In genomic region chr22:48942698-48943566, GRCh38 we compare ENCODE assay signal across 19 cellular contexts.
DNase-seq lines count a peak whose midpoint lies in the region; ATAC-seq and TF ChIP-seq lines count a peak whose summit lies in the region.
"Had no signal": no experiment of that assay in that cellular context is flagged by ENCODE, and none has a peak within 500 bp of the region (broad histone marks: within the 10 kb centered on the region; RNA-seq: fewer than 3 reads in every experiment).

No MANE protein-coding gene starts in this region.

- no peaks in the 10 kb centered on the region for H3K27me3 ChIP-seq in testis

- no peaks in the 10 kb centered on the region for H3K9me3 ChIP-seq in testis
- H3K9me3 ChIP-seq: HAP-1, left lung had no signal

- no peaks in the 10 kb centered on the region for H3K4me1 Mint-ChIP-seq in activated CD8-positive, alpha-beta memory T cell treated with anti-CD3 and anti-CD28 coated beads, Interleukin-2, amount 10 ng/mL, durations not matched to agents 7 days and 5 days
- H3K4me1 Mint-ChIP-seq in neural crest cell, result no peaks in the 10 kb centered on the region
- no peaks in the 10 kb centered on the region for H3K4me1 Mint-ChIP-seq in stimulated activated naive B cell treated with anti-CD40 and anti-IgM and Interleukin-4, amounts not matched to agents 10 μg/mL and 1 μg/mL and 100 μg/mL, for 72 hours
- H3K4me1 Mint-ChIP-seq: activated B cell treated with CpG ODN at 0.5 μM for 24 hours, B cell had no signal

- H3K27me3 Mint-ChIP-seq in activated CD8-positive, alpha-beta memory T cell treated with anti-CD3 and anti-CD28 coated beads, Interleukin-2, amount 10 ng/mL, durations not matched to agents 7 days and 5 days, result no peaks in the 10 kb centered on the region
- H3K27me3 Mint-ChIP-seq in neural crest cell (ENCODE audit: low read depth), result no peaks in the 10 kb centered on the region
- H3K27me3 Mint-ChIP-seq in stimulated activated naive B cell treated with anti-CD40 and anti-IgM and Interleukin-4, amounts not matched to agents 10 μg/mL and 1 μg/mL and 100 μg/mL, for 72 hours, result peaks cover 0 to 16% of the 10 kb centered on the region in 2 donors
- H3K27me3 Mint-ChIP-seq: activated B cell treated with CpG ODN at 0.5 μM for 24 hours, B cell had no signal

- TF ChIP-seq POLR2A in testis (IDR thresholded peaks at IDR 0.05), result no peak

- H3K36me3 ChIP-seq in testis (ENCODE audit: low read depth, missing control alignments), result no peaks in the 10 kb centered on the region
- H3K36me3 ChIP-seq: HAP-1, left lung had no signal

- 74% methylated on average over 15 to 21 of the region's 21 CpGs for WGBS in testis, 2 donors

- CTCF ChIA-PET in activated CD8-positive, alpha-beta memory T cell treated with anti-CD3 and anti-CD28 coated beads, Interleukin-2, amount 10 ng/mL, durations not matched to agents 7 days and 5 days (lab: Charles Lee), result no interaction called here

- H3K4me3 ChIP-seq in testis, result no peak overlapping the region
- H3K4me3 ChIP-seq: HAP-1, left lung, SK-N-MC had no signal

- H3K9me3 Mint-ChIP-seq in activated CD8-positive, alpha-beta memory T cell treated with anti-CD3 and anti-CD28 coated beads, Interleukin-2, amount 10 ng/mL, durations not matched to agents 7 days and 5 days (ENCODE audit: low read depth), result no peaks in the 10 kb centered on the region
- no peaks in the 10 kb centered on the region for H3K9me3 Mint-ChIP-seq in neural crest cell
- no peaks in the 10 kb centered on the region for H3K9me3 Mint-ChIP-seq in stimulated activated naive B cell treated with anti-CD40 and anti-IgM and Interleukin-4, amounts not matched to agents 10 μg/mL and 1 μg/mL and 100 μg/mL, for 72 hours
- H3K9me3 Mint-ChIP-seq: activated B cell treated with CpG ODN at 0.5 μM for 24 hours; activated CD8-positive, alpha-beta T cell treated with anti-CD3 and anti-CD28 coated beads for 36 hours; activated T-helper 1 cell treated with anti-CD3 and anti-CD28 coated beads, Interleukin-12 subunit alpha, Interleukin-12 subunit beta, Interleukin-2, Interleukin-4 antibody, amounts not matched to agents 30 ng/mL and 10 ng/mL and 1 ng/mL, durations not matched to agents 14 hours and 24 hours and 36 hours; T-helper 2 cell treated with Interferon-gamma antibody and Interleukin-4, amounts not matched to agents 5 μg/mL and 100 μg/mL, for 36 hours had no signal

- DNase-seq in activated CD8-positive, alpha-beta memory T cell treated with anti-CD3 and anti-CD28 coated beads, Interleukin-2, amount 10 ng/mL, durations not matched to agents 7 days and 5 days, result peak; percentile 15
- DNase-seq in ecto neural progenitor cell (ENCODE audit: low spot score), result peak; percentile 40
- no peak for DNase-seq in neural crest cell (ENCODE audit: low read depth, low spot score)
- peak; percentile 7 for DNase-seq in testis
- no peak for DNase-seq in NCI-H510A (lab: John Stamatoyannopoulos, UW)
- DNase-seq in middle frontal gyrus (ENCODE audit: extremely low spot score, low spot score), result no peak
- DNase-seq in stimulated activated naive B cell treated with anti-CD40 and anti-IgM and Interleukin-4, amounts not matched to agents 10 μg/mL and 1 μg/mL and 100 μg/mL, for 72 hours, result no peak
- DNase-seq: activated B cell treated with CpG ODN at 0.5 μM for 24 hours; effector CD4-positive, alpha-beta T cell; NCI-H1105 treated with DMSO at 0.1 percent for 48 hours; NK-92 treated with Interleukin-12 subunit alpha and Interleukin-12 subunit beta, amount 100 ng/mL, for 24 hours; stimulated activated CD4-positive, alpha-beta T cell treated with anti-CD3 and anti-CD28 coated beads, Interleukin-4, amount 100 ng/mL, for 24 hours had no signal

- intact Hi-C loops in testis (cut with DNase I; ENCODE audit: low total_unique reads), result no loop called here

- TF ChIP-seq CTCF in neural crest cell (conservative IDR thresholded peaks at IDR 0.05), result no peak
- no peak for TF ChIP-seq CTCF in testis (IDR thresholded peaks at IDR 0.05)

- H3K4me1 ChIP-seq in testis, result no peaks in the 10 kb centered on the region
- H3K4me1 ChIP-seq: HAP-1, left lung had no signal

- H3K4me3 Mint-ChIP-seq in activated CD8-positive, alpha-beta memory T cell treated with anti-CD3 and anti-CD28 coated beads, Interleukin-2, amount 10 ng/mL, durations not matched to agents 7 days and 5 days, result no peak overlapping the region
- H3K4me3 Mint-ChIP-seq in neural crest cell, result no peak overlapping the region
- H3K4me3 Mint-ChIP-seq in stimulated activated naive B cell treated with anti-CD40 and anti-IgM and Interleukin-4, amounts not matched to agents 10 μg/mL and 1 μg/mL and 100 μg/mL, for 72 hours, result no peak overlapping the region
- H3K4me3 Mint-ChIP-seq: activated B cell treated with CpG ODN at 0.5 μM for 24 hours; activated CD8-positive, alpha-beta T cell treated with anti-CD3 and anti-CD28 coated beads for 36 hours; activated T-helper 1 cell treated with anti-CD3 and anti-CD28 coated beads, Interleukin-12 subunit alpha, Interleukin-12 subunit beta, Interleukin-2, Interleukin-4 antibody, amounts not matched to agents 30 ng/mL and 10 ng/mL and 1 ng/mL, durations not matched to agents 14 hours and 24 hours and 36 hours; B cell; T-helper 2 cell treated with Interferon-gamma antibody and Interleukin-4, amounts not matched to agents 5 μg/mL and 100 μg/mL, for 36 hours had no signal

- ATAC-seq in activated CD8-positive, alpha-beta memory T cell treated with anti-CD3 and anti-CD28 coated beads, Interleukin-2, amount 10 ng/mL, durations not matched to agents 7 days and 5 days, result no peak
- no peak for ATAC-seq in stimulated activated naive B cell treated with anti-CD40 and anti-IgM and Interleukin-4, amounts not matched to agents 10 μg/mL and 1 μg/mL and 100 μg/mL, for 72 hours (replicated peaks)

- H3K36me3 Mint-ChIP-seq in activated CD8-positive, alpha-beta memory T cell treated with anti-CD3 and anti-CD28 coated beads, Interleukin-2, amount 10 ng/mL, durations not matched to agents 7 days and 5 days, result no peaks in the 10 kb centered on the region
- H3K36me3 Mint-ChIP-seq in neural crest cell (ENCODE audit: low read depth), result no peaks in the 10 kb centered on the region
- H3K36me3 Mint-ChIP-seq in stimulated activated naive B cell treated with anti-CD40 and anti-IgM and Interleukin-4, amounts not matched to agents 10 μg/mL and 1 μg/mL and 100 μg/mL, for 72 hours, result no peaks in the 10 kb centered on the region

- no peak overlapping the region for H3K27ac Mint-ChIP-seq in activated CD8-positive, alpha-beta memory T cell treated with anti-CD3 and anti-CD28 coated beads, Interleukin-2, amount 10 ng/mL, durations not matched to agents 7 days and 5 days
- H3K27ac Mint-ChIP-seq in neural crest cell (ENCODE audit: unreplicated experiment), result peak overlapping the region; percentile 96
- no peak overlapping the region for H3K27ac Mint-ChIP-seq in stimulated activated naive B cell treated with anti-CD40 and anti-IgM and Interleukin-4, amounts not matched to agents 10 μg/mL and 1 μg/mL and 100 μg/mL, for 72 hours
- H3K27ac Mint-ChIP-seq: activated B cell treated with CpG ODN at 0.5 μM for 24 hours; activated CD8-positive, alpha-beta T cell treated with anti-CD3 and anti-CD28 coated beads for 36 hours; activated T-helper 1 cell treated with anti-CD3 and anti-CD28 coated beads, Interleukin-12 subunit alpha, Interleukin-12 subunit beta, Interleukin-2, Interleukin-4 antibody, amounts not matched to agents 30 ng/mL and 10 ng/mL and 1 ng/mL, durations not matched to agents 14 hours and 24 hours and 36 hours; B cell; T-helper 2 cell treated with Interferon-gamma antibody and Interleukin-4, amounts not matched to agents 5 μg/mL and 100 μg/mL, for 36 hours had no signal

- no peak overlapping the region for H3K27ac ChIP-seq in testis
- H3K27ac ChIP-seq: left lung, SK-N-MC had no signal

Comparison
In these comparisons a context has a peak if more than half of its experiments do, and no peak if none do; other contexts are left out.
1. DNase-seq: peak in activated CD8-positive, alpha-beta memory T cell treated with anti-CD3 and anti-CD28 coated beads, Interleukin-2, amount 10 ng/mL, durations not matched to agents 7 days and 5 days (single experiment), ecto neural progenitor cell (single experiment) and testis (single experiment); none in neural crest cell (single experiment), NCI-H510A (single experiment), middle frontal gyrus (single experiment) and stimulated activated naive B cell treated with anti-CD40 and anti-IgM and Interleukin-4, amounts not matched to agents 10 μg/mL and 1 μg/mL and 100 μg/mL, for 72 hours (single experiment).